In the genomic region with DNA sequence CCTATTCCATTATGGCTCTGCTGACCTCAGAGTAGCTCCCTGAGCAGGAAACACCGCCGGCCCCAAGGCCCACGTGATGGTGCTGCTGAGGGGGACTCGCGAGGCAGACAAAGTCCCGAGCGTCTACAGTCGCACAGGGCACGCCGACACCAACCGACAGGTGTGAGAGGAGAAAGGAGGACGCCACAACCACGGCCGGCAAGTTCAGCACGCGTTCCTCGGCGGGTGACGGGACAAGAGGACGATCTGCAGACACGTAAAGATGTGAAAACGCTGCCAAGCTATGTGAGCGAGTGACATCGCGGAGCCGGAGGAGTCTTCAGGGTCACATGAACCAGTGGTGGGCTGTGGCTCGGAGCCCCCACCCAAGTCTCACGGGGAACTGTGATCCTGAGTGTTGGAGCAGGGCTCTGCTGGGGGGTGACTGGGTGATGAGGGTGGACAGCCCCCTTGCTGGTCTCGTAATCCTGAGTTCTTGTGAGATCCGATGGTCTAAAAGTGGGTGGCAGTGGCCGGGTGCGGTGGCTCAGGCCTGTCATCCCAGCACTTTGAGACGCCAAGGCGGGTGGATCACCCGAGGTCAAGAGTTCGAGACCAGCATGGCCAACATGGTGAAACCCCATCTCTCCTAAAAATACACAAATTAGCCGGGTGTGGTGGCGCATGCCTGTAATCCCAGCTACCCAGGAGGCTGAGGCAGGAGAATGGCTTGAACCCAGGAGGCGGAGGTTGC, we compare ENCODE assay signal across 19 cellular contexts.
"Had no signal": no experiment of that assay in that cellular context is flagged by ENCODE, and none has a peak within 500 bp of the region (broad histone marks: within the 10 kb centered on the region; RNA-seq: fewer than 3 reads in every experiment).

No MANE protein-coding gene starts in this region.

- H2AFZ ChIP-seq: hepatocyte, parathyroid adenoma had no signal

- H3K9me3 ChIP-seq: adrenal gland, colonic mucosa, esophagus muscularis mucosa, SJSA1, suprapubic skin had no signal

- H3K4me1 ChIP-seq: colonic mucosa, parathyroid adenoma, SJSA1, suprapubic skin had no signal

- FAIRE-seq: small intestine had no signal

- H3K4me2 ChIP-seq: hepatocyte had no signal

- H3K4me3 ChIP-seq: adrenal gland, cardiac muscle cell, colonic mucosa, esophagus muscularis mucosa, hepatocyte, SJSA1, suprapubic skin had no signal

- H3K36me3 ChIP-seq: adrenal gland, colonic mucosa, SJSA1 had no signal

- H3K27me3 ChIP-seq: adrenal gland, cardiac muscle cell, colonic mucosa, esophagus muscularis mucosa, hepatocyte, SJSA1, suprapubic skin had no signal

- H3K9ac ChIP-seq: parathyroid adenoma had no signal

- H3K4me3 Mint-ChIP-seq: activated naive CD4-positive, alpha-beta T cell treated with anti-CD3 and anti-CD28 coated beads, Interleukin-2, amount 10 ng/mL, durations not matched to agents 7 days and 5 days; stimulated activated naive CD8-positive, alpha-beta T cell treated with anti-CD3 and anti-CD28 coated beads, Interleukin-15, Interleukin-2, amounts not matched to agents 100 ng/mL and 50 ng/mL, for 24 hours; T-helper 2 cell treated with Interferon-gamma antibody and Interleukin-4, amounts not matched to agents 5 μg/mL and 100 μg/mL, for 36 hours; type B pancreatic cell had no signal

- H3K27ac ChIP-seq: adrenal gland, cardiac muscle cell, colonic mucosa, esophagus muscularis mucosa, hepatocyte, parathyroid adenoma, SJSA1, suprapubic skin had no signal

- H3K27ac Mint-ChIP-seq: activated naive CD4-positive, alpha-beta T cell treated with anti-CD3 and anti-CD28 coated beads, Interleukin-2, amount 10 ng/mL, durations not matched to agents 7 days and 5 days; stimulated activated naive CD8-positive, alpha-beta T cell treated with anti-CD3 and anti-CD28 coated beads, Interleukin-15, Interleukin-2, amounts not matched to agents 100 ng/mL and 50 ng/mL, for 24 hours; T-helper 2 cell treated with Interferon-gamma antibody and Interleukin-4, amounts not matched to agents 5 μg/mL and 100 μg/mL, for 36 hours; type B pancreatic cell had no signal

- H3K27me3 Mint-ChIP-seq: activated naive CD4-positive, alpha-beta T cell treated with anti-CD3 and anti-CD28 coated beads, Interleukin-2, amount 10 ng/mL, durations not matched to agents 7 days and 5 days; stimulated activated naive CD8-positive, alpha-beta T cell treated with anti-CD3 and anti-CD28 coated beads, Interleukin-15, Interleukin-2, amounts not matched to agents 100 ng/mL and 50 ng/mL, for 24 hours; type B pancreatic cell had no signal

- H3K9me3 Mint-ChIP-seq: stimulated activated naive CD8-positive, alpha-beta T cell treated with anti-CD3 and anti-CD28 coated beads, Interleukin-15, Interleukin-2, amounts not matched to agents 100 ng/mL and 50 ng/mL, for 24 hours; type B pancreatic cell had no signal

- H3K79me2 ChIP-seq: hepatocyte had no signal

- DNase-seq: activated CD4-positive, alpha-beta T cell treated with anti-CD3 and anti-CD28 coated beads, Interleukin-2, amount 50 U/mL, for 4 hours; activated CD4-positive, CD25-positive, alpha-beta regulatory T cell; activated naive CD4-positive, alpha-beta T cell treated with anti-CD3 and anti-CD28 coated beads, Interleukin-2, amount 10 ng/mL, durations not matched to agents 7 days and 5 days; colonic mucosa; midbrain; retina; small intestine; stimulated activated CD4-positive, alpha-beta T cell treated with anti-CD3 and anti-CD28 coated beads, Interleukin-4, amount 100 ng/mL, for 4 hours; stimulated activated CD8-positive, alpha-beta memory T cell treated with anti-CD3 and anti-CD28 coated beads, Interleukin-4, amount 100 ng/mL, for 48 hours had no signal
